In genomic region chr7:147096629-147097028, GRCh38 we compare ENCODE assay signal across 17 cellular contexts.
DNase-seq lines count a peak whose midpoint lies in the region; ATAC-seq and TF ChIP-seq lines count a peak whose summit lies in the region.
"Had no signal": no experiment of that assay in that cellular context is flagged by ENCODE, and none has a peak within 500 bp of the region (broad histone marks: within the 10 kb centered on the region; RNA-seq: fewer than 3 reads in every experiment).

No MANE protein-coding gene starts in this region.

- no peak overlapping the region for H2BK15ac ChIP-seq in mesenchymal stem cell (ENCODE audit: low read depth, poor library complexity, severe bottlenecking)

- H3K36me3 ChIP-seq in BLaER1 (peaks cover 4% of the 10 kb centered on the region; the same call in 1 of the 2 replicates), SU-DHL-6 (ENCODE audit: low read length) (no peaks in the 10 kb centered on the region), thyroid gland (no peaks in the 10 kb centered on the region), mesenchymal stem cell (ENCODE audit: control insufficient read depth in 1 of 2, insufficient read depth in 2 of 2, low read depth in 1 of 2, low read length in 2 of 2) (no peaks in the 10 kb centered on the region)

- H4K20me1 ChIP-seq in BLaER1 (no peaks in the 10 kb centered on the region), SU-DHL-6 (ENCODE audit: low read depth, low read length) (no peaks in the 10 kb centered on the region)

- no peak overlapping the region for H2BK12ac ChIP-seq in mesenchymal stem cell (ENCODE audit: low read length in 2 of 2)

- no peak overlapping the region for H2BK120ac ChIP-seq in mesenchymal stem cell (ENCODE audit: low read depth, low read length)

- TF ChIP-seq POLR2A in thyroid gland (IDR thresholded peaks at IDR 0.05) = no peak

- H3K4me3 ChIP-seq in BLaER1 (no peak overlapping the region), SU-DHL-6 (ENCODE audit: insufficient read depth, low read length, poor library complexity, severe bottlenecking) (peak overlapping the region; percentile 16), thyroid gland (replicated peaks in 1 of 3) (no peak overlapping the region), mesenchymal stem cell (ENCODE audit: insufficient read depth in 1 of 2, low read depth in 1 of 2, low read length in 2 of 2) (no peak overlapping the region)
- H3K4me3 ChIP-seq: GM12878, K562 had no signal

- H3K9ac ChIP-seq in BLaER1 (0 out of 2 replicates have a peak overlapping the region, but pooled peaks have one; percentile 16), SU-DHL-6 (ENCODE audit: low read length) (0 out of 2 replicates have a peak overlapping the region, but pooled peaks have one; percentile 17), mesenchymal stem cell (ENCODE audit: low read length) (no peak overlapping the region)

- no peak overlapping the region for H3K23ac ChIP-seq in mesenchymal stem cell (ENCODE audit: low read length in 2 of 2)

- H3K27me3 ChIP-seq in BLaER1 (no peaks in the 10 kb centered on the region), SU-DHL-6 (ENCODE audit: low read length) (no peaks in the 10 kb centered on the region), thyroid gland (no peaks in the 10 kb centered on the region), mesenchymal stem cell (ENCODE audit: control insufficient read depth in 1 of 2, insufficient read depth in 1 of 2, low read length in 2 of 2) (no peaks in the 10 kb centered on the region)

- TF ChIP-seq CTCF in SU-DHL-6 (IDR thresholded peaks at IDR 0.05; ENCODE audit: insufficient read depth, low read length, poor library complexity, severe bottlenecking) = no peak
- no peak for TF ChIP-seq CTCF in thyroid gland (IDR thresholded peaks at IDR 0.05)

- no peaks in the 10 kb centered on the region for H3K9me2 ChIP-seq in SU-DHL-6 (replicated peaks; ENCODE audit: insufficient read depth, low read length)

- peaks cover 11% of the 10 kb centered on the region; the same call in 1 of the 2 replicates for H3F3A ChIP-seq in SU-DHL-6 (ENCODE audit: insufficient read depth)

- H4K91ac ChIP-seq in mesenchymal stem cell (ENCODE audit: low read length) = no peak overlapping the region

- no peak overlapping the region for H2BK5ac ChIP-seq in mesenchymal stem cell (ENCODE audit: low read depth, low read length, poor library complexity, severe bottlenecking)

- H3K9me3 ChIP-seq in BLaER1 = peaks cover 32% of the 10 kb centered on the region
- H3K9me3 ChIP-seq in SU-DHL-6 (ENCODE audit: insufficient read depth, low read length) = no peaks in the 10 kb centered on the region
- no peaks in the 10 kb centered on the region for H3K9me3 ChIP-seq in thyroid gland
- peaks cover 4% of the 10 kb centered on the region for H3K9me3 ChIP-seq in mesenchymal stem cell (ENCODE audit: control insufficient read depth, low read length)

- H2AFZ ChIP-seq in SU-DHL-6 (ENCODE audit: low read depth, low read length, severe bottlenecking) = no peak overlapping the region
- H2AFZ ChIP-seq in mesenchymal stem cell (ENCODE audit: low read depth, low read length) = no peak overlapping the region

- H3K4me2 ChIP-seq in BLaER1 (peak overlapping the region; percentile 69), SU-DHL-6 (ENCODE audit: low read depth, low read length, poor library complexity, severe bottlenecking) (peak overlapping the region; percentile 63), mesenchymal stem cell (ENCODE audit: low read length, poor library complexity, severe bottlenecking) (no peak overlapping the region)

- no peaks in the 10 kb centered on the region for H3K79me2 ChIP-seq in SU-DHL-6 (ENCODE audit: insufficient read depth, low read length)

- H3K14ac ChIP-seq in mesenchymal stem cell (ENCODE audit: low read length in 2 of 2) = no peak overlapping the region

- H2AK5ac ChIP-seq in mesenchymal stem cell (ENCODE audit: low read length, severe bottlenecking) = no peak overlapping the region

- peaks cover 33% of the 10 kb centered on the region for H3K4me1 ChIP-seq in BLaER1
- H3K4me1 ChIP-seq in thyroid gland = no peaks in the 10 kb centered on the region
- H3K4me1 ChIP-seq in mesenchymal stem cell (ENCODE audit: control insufficient read depth, insufficient read depth, low read depth, low read length) = no peaks in the 10 kb centered on the region

- ATAC-seq in HG02610 (IDR thresholded peaks at IDR 0.05; ENCODE audit: unreplicated experiment) (peak; percentile 86), HG03565 (IDR thresholded peaks at IDR 0.05; ENCODE audit: unreplicated experiment) (peak; percentile 56), HG03378 (IDR thresholded peaks at IDR 0.05; ENCODE audit: unreplicated experiment) (no peak)
- ATAC-seq: GM12878, K562 had no signal

- intact Hi-C loops in thyroid gland (cut with DNase I) = no loop called here

- no peak overlapping the region for H4K8ac ChIP-seq in mesenchymal stem cell (ENCODE audit: low read length)

- no peaks in the 10 kb centered on the region for H3K79me1 ChIP-seq in mesenchymal stem cell (replicated peaks; ENCODE audit: low read length, poor library complexity, severe bottlenecking)

- DNase-seq in thyroid gland (no peak), mesenchymal stem cell (no peak)
- DNase-seq: ACHN; CD4-positive, alpha-beta memory T cell; DMS79; HCEC 1CT; HFFc6; Karpas-422 had no signal

- H3K27ac ChIP-seq in BLaER1 (peak overlapping the region; percentile 66), SU-DHL-6 (ENCODE audit: low read depth, low read length) (peak overlapping the region; percentile 94), thyroid gland (no peak overlapping the region), mesenchymal stem cell (ENCODE audit: low read length, poor library complexity, severe bottlenecking) (no peak overlapping the region)
- H3K27ac ChIP-seq: 22Rv1, C4-2B had no signal

- 72 to 79% methylated on average over 2 of the region's 2 CpGs for WGBS in thyroid gland, 2 donors
- 78% methylated on average over 1 of the region's 2 CpGs for WGBS in mesenchymal stem cell

- no peak overlapping the region for H3K18ac ChIP-seq in mesenchymal stem cell (ENCODE audit: low read depth in 1 of 2, low read length in 2 of 2)

- no peak overlapping the region for H3K4ac ChIP-seq in mesenchymal stem cell (ENCODE audit: low read depth in 1 of 2, low read length in 2 of 2)

Comparison
In these comparisons a context has a peak if more than half of its experiments do, and no peak if none do; other contexts are left out.
1. H3K27ac ChIP-seq: peak in BLaER1 (single experiment) and SU-DHL-6 (single experiment); none in thyroid gland (0 of 3) and mesenchymal stem cell (single experiment).